ENCODE assay signal across 35 cellular contexts in genomic region chr20:43023836-43024235, GRCh38.
"Had no signal": no experiment of that assay in that cellular context is flagged by ENCODE, and none has a peak within 500 bp of the region (broad histone marks: within the 10 kb centered on the region; RNA-seq: fewer than 3 reads in every experiment).

No MANE protein-coding gene starts in this region.

- H3K4me3 Mint-ChIP-seq: activated B cell treated with CpG ODN at 0.5 μM for 24 hours; activated CD4-positive, alpha-beta memory T cell treated with anti-CD3 and anti-CD28 coated beads for 36 hours; activated CD4-positive, alpha-beta T cell treated with anti-CD3 and anti-CD28 coated beads, Interleukin-2, amount 10 ng/mL, durations not matched to agents 24 days and 14 days; activated CD8-positive, alpha-beta T cell treated with anti-CD3 and anti-CD28 coated beads for 36 hours; activated naive CD4-positive, alpha-beta T cell treated with anti-CD3 and anti-CD28 coated beads for 36 hours; activated naive CD8-positive, alpha-beta T cell treated with anti-CD3 and anti-CD28 coated beads for 36 hours; activated T-cell treated with anti-CD3 and anti-CD28 coated beads, Interleukin-2, amount 50 U/mL, for 4 hours; activated T-cell treated with anti-CD3 and anti-CD28 coated beads, Interleukin-2, amount 50 U/mL, for 72 hours; activated T-helper 1 cell treated with anti-CD3 and anti-CD28 coated beads, Interleukin-12 subunit alpha, Interleukin-12 subunit beta, Interleukin-2, Interleukin-4 antibody, amounts not matched to agents 30 ng/mL and 10 ng/mL and 1 ng/mL, durations not matched to agents 14 hours and 24 hours and 36 hours; activated T-helper 17 cell treated with anti-CD3 and anti-CD28 coated beads, Interleukin-2, amount 50 U/mL, for 72 hours; T-helper 1 cell treated with Interleukin-12 subunit alpha and Interleukin-12 subunit beta and Interleukin-4 antibody, amounts not matched to agents 30 μg/mL and 1 μg/mL, for 36 hours; T-helper 2 cell treated with Interferon-gamma antibody and Interleukin-4, amounts not matched to agents 5 μg/mL and 100 μg/mL, for 36 hours had no signal

- DNase-seq: activated B cell treated with CpG ODN at 0.5 μM for 24 hours; activated CD4-positive, alpha-beta memory T cell treated with anti-CD3 and anti-CD28 coated beads for 36 hours; activated CD4-positive, alpha-beta T cell treated with anti-CD3 and anti-CD28 coated beads for 4 hours; activated CD4-positive, alpha-beta T cell treated with anti-CD3 and anti-CD28 coated beads, Interleukin-2, amount 10 ng/mL, durations not matched to agents 24 days and 14 days; activated CD4-positive, alpha-beta T cell treated with anti-CD3 and anti-CD28 coated beads, Interleukin-2, amount 50 U/mL, for 1 hour; activated CD4-positive, alpha-beta T cell treated with anti-CD3 and anti-CD28 coated beads, Interleukin-2, amount 50 U/mL, for 4 hours; activated CD4-positive, CD25-positive, alpha-beta regulatory T cell treated with anti-CD3 and anti-CD28 coated beads, Interleukin-2, amount 50 U/mL, for 72 hours; activated CD8-positive, alpha-beta memory T cell treated with anti-CD3 and anti-CD28 coated beads, Interleukin-2, amount 50 U/mL, for 4 hours; activated CD8-positive, alpha-beta T cell treated with anti-CD3 and anti-CD28 coated beads for 36 hours; activated effector memory CD4-positive, alpha-beta T cell treated with anti-CD3 and anti-CD28 coated beads, Interleukin-2, amount 50 U/mL, for 16 hours; activated gamma-delta T cell treated with Interleukin-2 at 50 U/mL for 16 hours; activated naive CD4-positive, alpha-beta T cell; activated naive CD4-positive, alpha-beta T cell treated with anti-CD3 and anti-CD28 coated beads for 36 hours; activated naive CD4-positive, alpha-beta T cell treated with anti-CD3 and anti-CD28 coated beads, Interleukin-2, amount 50 U/mL, for 16 hours; activated naive CD8-positive, alpha-beta T cell treated with anti-CD3 and anti-CD28 coated beads for 36 hours; activated T-cell treated with anti-CD3 and anti-CD28 coated beads for 4 hours; activated T-cell treated with anti-CD3 and anti-CD28 coated beads, Interleukin-2, amount 50 U/mL, for 1 hour; activated T-cell treated with anti-CD3 and anti-CD28 coated beads, Interleukin-2, amount 50 U/mL, for 4 hours; activated T-cell treated with anti-CD3 and anti-CD28 coated beads, Interleukin-2, amount 50 U/mL, for 72 hours; adrenal gland; amniotic stem cell; aorta; body of pancreas; brain microvascular endothelial cell; central memory CD4-positive, alpha-beta T cell; T-helper 1 cell; T-helper 2 cell; T-helper 9 cell had no signal

- H3K9me3 ChIP-seq: adrenal gland, body of pancreas, breast epithelium had no signal

- H3K27me3 ChIP-seq: adrenal gland, body of pancreas, brain microvascular endothelial cell, breast epithelium had no signal

- H3K4me3 ChIP-seq: adrenal gland, body of pancreas, breast epithelium had no signal

- H3K36me3 Mint-ChIP-seq: activated CD4-positive, alpha-beta memory T cell treated with anti-CD3 and anti-CD28 coated beads for 36 hours; activated naive CD4-positive, alpha-beta T cell treated with anti-CD3 and anti-CD28 coated beads, Interleukin-2, amount 50 U/mL, for 72 hours; activated naive CD8-positive, alpha-beta T cell treated with anti-CD3 and anti-CD28 coated beads for 36 hours had no signal

- H3K9me3 Mint-ChIP-seq: activated B cell treated with CpG ODN at 0.5 μM for 24 hours; activated CD4-positive, alpha-beta memory T cell treated with anti-CD3 and anti-CD28 coated beads for 36 hours; activated CD4-positive, alpha-beta T cell treated with anti-CD3 and anti-CD28 coated beads, Interleukin-2, amount 10 ng/mL, durations not matched to agents 24 days and 14 days; activated naive CD4-positive, alpha-beta T cell treated with anti-CD3 and anti-CD28 coated beads for 36 hours; activated naive CD4-positive, alpha-beta T cell treated with anti-CD3 and anti-CD28 coated beads, Interleukin-2, amount 50 U/mL, for 72 hours; activated naive CD8-positive, alpha-beta T cell treated with anti-CD3 and anti-CD28 coated beads for 36 hours; activated T-cell treated with anti-CD3 and anti-CD28 coated beads, Interleukin-2, amount 50 U/mL, for 4 hours; activated T-helper 1 cell treated with anti-CD3 and anti-CD28 coated beads, Interleukin-12 subunit alpha, Interleukin-12 subunit beta, Interleukin-2, Interleukin-4 antibody, amounts not matched to agents 30 ng/mL and 10 ng/mL and 1 ng/mL, durations not matched to agents 14 hours and 24 hours and 36 hours; activated T-helper 17 cell treated with anti-CD3 and anti-CD28 coated beads, Interleukin-2, amount 50 U/mL, for 72 hours; T-helper 1 cell treated with Interleukin-12 subunit alpha and Interleukin-12 subunit beta and Interleukin-4 antibody, amounts not matched to agents 30 μg/mL and 1 μg/mL, for 36 hours; T-helper 2 cell treated with Interferon-gamma antibody and Interleukin-4, amounts not matched to agents 5 μg/mL and 100 μg/mL, for 36 hours had no signal

- H3K27ac ChIP-seq: adrenal gland, body of pancreas, brain microvascular endothelial cell, breast epithelium, VCaP had no signal

- H3K27me3 Mint-ChIP-seq: activated B cell treated with CpG ODN at 0.5 μM for 24 hours; activated CD4-positive, alpha-beta memory T cell treated with anti-CD3 and anti-CD28 coated beads for 36 hours; activated CD4-positive, alpha-beta T cell treated with anti-CD3 and anti-CD28 coated beads, Interleukin-2, amount 10 ng/mL, durations not matched to agents 24 days and 14 days; activated T-helper 17 cell treated with anti-CD3 and anti-CD28 coated beads, Interleukin-2, amount 50 U/mL, for 72 hours had no signal

- H3K36me3 ChIP-seq: adrenal gland, brain microvascular endothelial cell, breast epithelium had no signal

- H3K4me1 ChIP-seq: adrenal gland, body of pancreas, breast epithelium had no signal

- H3K27ac Mint-ChIP-seq: activated B cell treated with CpG ODN at 0.5 μM for 24 hours; activated CD4-positive, alpha-beta memory T cell treated with anti-CD3 and anti-CD28 coated beads for 36 hours; activated CD4-positive, alpha-beta T cell treated with anti-CD3 and anti-CD28 coated beads, Interleukin-2, amount 10 ng/mL, durations not matched to agents 24 days and 14 days; activated CD8-positive, alpha-beta T cell treated with anti-CD3 and anti-CD28 coated beads for 36 hours; activated naive CD4-positive, alpha-beta T cell treated with anti-CD3 and anti-CD28 coated beads for 36 hours; activated naive CD4-positive, alpha-beta T cell treated with anti-CD3 and anti-CD28 coated beads, Interleukin-2, amount 50 U/mL, for 72 hours; activated naive CD8-positive, alpha-beta T cell treated with anti-CD3 and anti-CD28 coated beads for 36 hours; activated T-cell treated with anti-CD3 and anti-CD28 coated beads, Interleukin-2, amount 50 U/mL, for 72 hours; activated T-helper 1 cell treated with anti-CD3 and anti-CD28 coated beads, Interleukin-12 subunit alpha, Interleukin-12 subunit beta, Interleukin-2, Interleukin-4 antibody, amounts not matched to agents 30 ng/mL and 10 ng/mL and 1 ng/mL, durations not matched to agents 14 hours and 24 hours and 36 hours; activated T-helper 17 cell treated with anti-CD3 and anti-CD28 coated beads, Interleukin-2, amount 50 U/mL, for 72 hours; T-helper 1 cell treated with Interleukin-12 subunit alpha and Interleukin-12 subunit beta and Interleukin-4 antibody, amounts not matched to agents 30 μg/mL and 1 μg/mL, for 36 hours; T-helper 2 cell treated with Interferon-gamma antibody and Interleukin-4, amounts not matched to agents 5 μg/mL and 100 μg/mL, for 36 hours had no signal

- H3K4me1 Mint-ChIP-seq: activated B cell treated with CpG ODN at 0.5 μM for 24 hours; activated CD4-positive, alpha-beta T cell treated with anti-CD3 and anti-CD28 coated beads, Interleukin-2, amount 10 ng/mL, durations not matched to agents 24 days and 14 days; activated naive CD8-positive, alpha-beta T cell treated with anti-CD3 and anti-CD28 coated beads for 36 hours; activated T-helper 17 cell treated with anti-CD3 and anti-CD28 coated beads, Interleukin-2, amount 50 U/mL, for 72 hours had no signal
